In the genomic region with DNA sequence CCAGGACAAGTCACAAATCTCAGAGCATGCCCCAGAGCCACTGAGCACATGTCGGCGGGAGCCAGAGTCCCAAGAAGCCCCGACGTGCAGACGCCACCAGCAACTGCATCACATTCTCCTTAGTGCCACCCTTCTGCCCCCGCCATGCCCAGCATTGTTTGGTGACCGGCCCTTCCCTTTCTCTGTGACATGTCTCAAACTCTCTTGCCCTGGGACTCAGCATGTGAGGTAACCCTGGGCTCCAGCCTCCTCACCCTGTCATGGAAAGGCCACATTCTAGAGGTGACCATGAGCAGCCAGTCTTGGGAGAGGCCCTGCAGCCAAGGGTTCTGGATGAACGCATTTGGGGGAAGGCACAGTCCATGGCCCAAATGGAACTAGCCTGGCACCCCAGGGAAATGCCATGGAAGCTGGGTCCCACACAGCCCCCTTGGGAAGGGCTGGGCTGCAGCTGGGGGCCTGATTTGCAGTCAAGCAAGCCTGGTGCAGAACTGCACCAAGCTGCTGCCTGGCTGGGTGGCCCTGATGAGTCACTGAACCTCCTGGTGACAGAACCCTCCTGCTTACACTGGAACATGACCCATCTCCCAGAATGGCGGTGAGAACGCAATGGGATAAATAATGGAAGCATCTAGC, we compare ENCODE assay signal across 12 cellular contexts.
DNase-seq lines count a peak whose midpoint lies in the region; ATAC-seq and TF ChIP-seq lines count a peak whose summit lies in the region.
"Had no signal": no experiment of that assay in that cellular context is flagged by ENCODE, and none has a peak within 500 bp of the region (broad histone marks: within the 10 kb centered on the region; RNA-seq: fewer than 3 reads in every experiment).

No MANE protein-coding gene starts in this region.

- H3K27ac ChIP-seq in lower lobe of right lung, result no peak overlapping the region

- peaks cover 69% of the 10 kb centered on the region for H3K36me3 ChIP-seq in lower lobe of right lung

- H3K9me3 Mint-ChIP-seq in activated T-cell treated with anti-CD3 and anti-CD28 coated beads, Interleukin-2, amount 50 U/mL, for 72 hours, result no peaks in the 10 kb centered on the region
- H3K9me3 Mint-ChIP-seq: T-helper 1 cell treated with Interleukin-12 subunit alpha and Interleukin-12 subunit beta and Interleukin-4 antibody, amounts not matched to agents 30 μg/mL and 1 μg/mL, for 36 hours had no signal

- no peak overlapping the region for H3K4me3 ChIP-seq in lower lobe of right lung

- ATAC-seq in activated T-cell treated with anti-CD3 and anti-CD28 coated beads, Interleukin-2, amount 50 U/mL, for 72 hours (replicated peaks in 1 of 2), result no peak
- no peak for ATAC-seq in lower lobe of right lung

- DNase-seq in stimulated activated naive CD4-positive, alpha-beta T cell treated with Interleukin-2 at 50 U/mL for 16 hours (lab: John Stamatoyannopoulos, UW), result peak; percentile 11
- DNase-seq in stimulated activated naive CD4-positive, alpha-beta T cell (lab: John Stamatoyannopoulos, UW), result no peak
- DNase-seq in activated T-cell treated with anti-CD3 and anti-CD28 coated beads, Interleukin-2, amount 50 U/mL, for 72 hours, result no peak
- peak; percentile 17 for DNase-seq in lower lobe of right lung
- DNase-seq in HuH-7.5 (ENCODE audit: low spot score), result no peak
- DNase-seq in GDM1 (lab: John Stamatoyannopoulos, UW), result no peak
- no peak for DNase-seq in DMS79 treated with DMSO at 0.1 percent for 48 hours (lab: John Stamatoyannopoulos, UW)
- no peak for DNase-seq in HK-2 (ENCODE audit: unreplicated experiment)
- DNase-seq: Calu3, islet precursor cell, NCI-H526 treated with DMSO at 0.1 percent for 48 hours had no signal

- H3K36me3 Mint-ChIP-seq in activated T-cell treated with anti-CD3 and anti-CD28 coated beads, Interleukin-2, amount 50 U/mL, for 72 hours (ENCODE audit: insufficient read depth in 2 of 2), result peaks cover 9 to 28% of the 10 kb centered on the region in 2 donors

- H3K9me3 ChIP-seq in lower lobe of right lung, result no peaks in the 10 kb centered on the region

- intact Hi-C loops in lower lobe of right lung (cut with DNase I), result no loop called here

- H3K4me1 Mint-ChIP-seq in activated T-cell treated with anti-CD3 and anti-CD28 coated beads, Interleukin-2, amount 50 U/mL, for 72 hours (ENCODE audit: low read depth), result peaks cover 72% of the 10 kb centered on the region

- H3K27me3 Mint-ChIP-seq in activated T-cell treated with anti-CD3 and anti-CD28 coated beads, Interleukin-2, amount 50 U/mL, for 72 hours (ENCODE audit: low read depth), result no peaks in the 10 kb centered on the region

- peak overlapping the region; percentile 50 for H3K27ac Mint-ChIP-seq in activated T-cell treated with anti-CD3 and anti-CD28 coated beads, Interleukin-2, amount 50 U/mL, for 72 hours
- H3K27ac Mint-ChIP-seq: T-helper 1 cell treated with Interleukin-12 subunit alpha and Interleukin-12 subunit beta and Interleukin-4 antibody, amounts not matched to agents 30 μg/mL and 1 μg/mL, for 36 hours had no signal

- H3K27me3 ChIP-seq in lower lobe of right lung (ENCODE audit: low read depth), result no peaks in the 10 kb centered on the region

- peak overlapping the region; percentile 87 to 89 for H3K4me3 Mint-ChIP-seq in activated T-cell treated with anti-CD3 and anti-CD28 coated beads, Interleukin-2, amount 50 U/mL, for 72 hours
- H3K4me3 Mint-ChIP-seq: T-helper 1 cell treated with Interleukin-12 subunit alpha and Interleukin-12 subunit beta and Interleukin-4 antibody, amounts not matched to agents 30 μg/mL and 1 μg/mL, for 36 hours had no signal

- H3K4me1 ChIP-seq in lower lobe of right lung, result peaks cover 25% of the 10 kb centered on the region

- no peak for TF ChIP-seq CTCF in lower lobe of right lung (IDR thresholded peaks at IDR 0.05)

Comparison
In these comparisons a context has a peak if more than half of its experiments do, and no peak if none do; other contexts are left out.
1. DNase-seq: peak in stimulated activated naive CD4-positive, alpha-beta T cell treated with Interleukin-2 at 50 U/mL for 16 hours (single experiment) and lower lobe of right lung (single experiment); none in stimulated activated naive CD4-positive, alpha-beta T cell (0 of 6), activated T-cell treated with anti-CD3 and anti-CD28 coated beads, Interleukin-2, amount 50 U/mL, for 72 hours (0 of 2), HuH-7.5 (single experiment), GDM1 (single experiment), DMS79 treated with DMSO at 0.1 percent for 48 hours (single experiment) and HK-2 (single experiment).